17 cellular contexts compared by ENCODE assay signal in genomic region chr12:28127455-28127854, GRCh38.
DNase-seq lines count a peak whose midpoint lies in the region; ATAC-seq, FAIRE-seq and TF ChIP-seq lines count a peak whose summit lies in the region.
"Had no signal": no experiment of that assay in that cellular context is flagged by ENCODE, and none has a peak within 500 bp of the region (broad histone marks: within the 10 kb centered on the region; RNA-seq: fewer than 3 reads in every experiment).

No MANE protein-coding gene starts in this region.

- H3K4me1 Mint-ChIP-seq in astrocyte (ENCODE audit: low read depth, unreplicated experiment) = peaks cover 22% of the 10 kb centered on the region

- H3K9ac ChIP-seq in astrocyte (ENCODE audit: low read length) (no peak overlapping the region), smooth muscle cell (ENCODE audit: low read depth) (peak overlapping the region; percentile 52)

- H3K9me3 ChIP-seq in astrocyte (ENCODE audit: insufficient read depth, low read depth, low read length) (no peaks in the 10 kb centered on the region), smooth muscle cell (replicated peaks; ENCODE audit: low read depth) (no peaks in the 10 kb centered on the region)
- H3K9me3 ChIP-seq: BE2C, SJSA1 had no signal

- H3K27ac ChIP-seq in astrocyte (ENCODE audit: low read depth, low read length) (no peak overlapping the region), smooth muscle cell (ENCODE audit: low read depth) (peak overlapping the region; percentile 100)
- H3K27ac ChIP-seq: SJSA1 had no signal

- H2AFZ ChIP-seq in astrocyte (ENCODE audit: low read depth, low read length) = peak overlapping the region; percentile 0
- H2AFZ ChIP-seq in smooth muscle cell (ENCODE audit: low read depth) = no peak overlapping the region

- no peak for TF ChIP-seq CTCF in astrocyte (IDR thresholded peaks at IDR 0.05; ENCODE audit: insufficient read depth, low read depth, low read length)
- TF ChIP-seq CTCF in smooth muscle cell (IDR thresholded peaks at IDR 0.05; ENCODE audit: borderline replicate concordance, insufficient read depth, poor library complexity, severe bottlenecking) = no peak

- H3K27me3 ChIP-seq in astrocyte (ENCODE audit: insufficient read depth, low read length) (no peaks in the 10 kb centered on the region), smooth muscle cell (ENCODE audit: low read depth) (no peaks in the 10 kb centered on the region)
- H3K27me3 ChIP-seq: BE2C, SJSA1 had no signal

- H3F3A ChIP-seq in smooth muscle cell (ENCODE audit: low read depth) = peaks cover 20% of the 10 kb centered on the region

- H3K4me2 ChIP-seq in astrocyte (ENCODE audit: low read length) = no peak overlapping the region
- no peak overlapping the region for H3K4me2 ChIP-seq in smooth muscle cell

- peak; percentile 74 for ATAC-seq in esophagus mucosa

- H3K79me2 ChIP-seq in astrocyte (ENCODE audit: insufficient read depth, low read length) (no peaks in the 10 kb centered on the region), smooth muscle cell (ENCODE audit: low read depth) (no peaks in the 10 kb centered on the region)

- H3K36me3 Mint-ChIP-seq in astrocyte (ENCODE audit: low read depth, unreplicated experiment) = no peaks in the 10 kb centered on the region

- peak; percentile 54 for DNase-seq in HPDE6-E6E7 (ENCODE audit: extremely low spot score)
- peak; percentile 18 for DNase-seq in astrocyte (ENCODE audit: low read depth)
- DNase-seq in smooth muscle cell (lab: John Stamatoyannopoulos, UW; ENCODE audit: unreplicated experiment) = no peak
- DNase-seq in medulla oblongata (ENCODE audit: extremely low spot score) = no peak
- no peak for DNase-seq in NCI-H345 (lab: John Stamatoyannopoulos, UW)
- no peak for DNase-seq in MV-4-11 (lab: John Stamatoyannopoulos, UW)
- DNase-seq: BE2C, DMS53, GF-D8, H9, HFFc6, NCI-H1417, NCI-H187, NCI-H748 treated with DMSO at 0.1 percent for 48 hours had no signal

- 79% methylated on average over 3 of the region's 3 CpGs for WGBS in smooth muscle cell (ENCODE audit: low lambda C conversion rate)

- H3K4me3 Mint-ChIP-seq in astrocyte (ENCODE audit: unreplicated experiment) = no peak overlapping the region
- H3K4me3 Mint-ChIP-seq: H9, HFFc6 had no signal

- no peak for FAIRE-seq in astrocyte (lab: Jason Lieb, UNC)
- FAIRE-seq: D721Med had no signal

- H3K36me3 ChIP-seq in astrocyte (ENCODE audit: insufficient read depth, low read length) (no peaks in the 10 kb centered on the region), smooth muscle cell (ENCODE audit: low read depth) (no peaks in the 10 kb centered on the region)
- H3K36me3 ChIP-seq: BE2C, SJSA1 had no signal

- H3K27ac Mint-ChIP-seq in astrocyte (ENCODE audit: unreplicated experiment) = no peak overlapping the region
- H3K27ac Mint-ChIP-seq: H9, HFFc6 had no signal

- H3K4me1 ChIP-seq in astrocyte (ENCODE audit: insufficient read depth, low read length) = peaks cover 17% of the 10 kb centered on the region
- peaks cover 20% of the 10 kb centered on the region for H3K4me1 ChIP-seq in smooth muscle cell (ENCODE audit: low read depth)
- H3K4me1 ChIP-seq: BE2C had no signal

- H3K27me3 Mint-ChIP-seq in astrocyte (ENCODE audit: low read depth, unreplicated experiment) = no peaks in the 10 kb centered on the region

- H4K20me1 ChIP-seq in astrocyte (ENCODE audit: insufficient read depth, low read length) (no peaks in the 10 kb centered on the region), smooth muscle cell (ENCODE audit: low read depth) (no peaks in the 10 kb centered on the region)

- H3K9me3 Mint-ChIP-seq in astrocyte (ENCODE audit: unreplicated experiment) = no peaks in the 10 kb centered on the region
- H3K9me3 Mint-ChIP-seq: H9, HFFc6 had no signal

- no peak overlapping the region for H3K4me3 ChIP-seq in astrocyte (ENCODE audit: insufficient read depth, low read depth, low read length)
- H3K4me3 ChIP-seq in smooth muscle cell = no peak overlapping the region
- H3K4me3 ChIP-seq: SJSA1 had no signal

Comparison
In these comparisons a context has a peak if more than half of its experiments do, and no peak if none do; other contexts are left out.
1. DNase-seq: peak in HPDE6-E6E7 (single experiment) and astrocyte (single experiment); none in smooth muscle cell (single experiment), medulla oblongata (single experiment), NCI-H345 (single experiment) and MV-4-11 (single experiment).